1 cellular context compared by ENCODE assay signal in genomic region chr16:79869304-79870015, GRCh38.
TF ChIP-seq lines count a peak whose summit lies in the region.

No MANE protein-coding gene starts in this region.

TF ChIP-seq in K562, 482 proteins besides CTCF, POLR2A, EP300 and RAD21 (continued from another document and continues in another):
- TF ChIP-seq CTCFL (IDR thresholded peaks at IDR 0.05; ENCODE audit: borderline replicate concordance, insufficient read depth, low read depth, low read length, poor library complexity, severe bottlenecking) (no peak), ERF (CRISPR knock-in tag; IDR thresholded peaks at IDR 0.05) (0 out of 2 replicates have a peak, but pooled peaks have one; percentile 14), ZNF592 (IDR thresholded peaks at IDR 0.05) (peak; percentile 96), TFAP4 (CRISPR knock-in tag; IDR thresholded peaks at IDR 0.05; ENCODE audit: borderline replicate concordance) (no peak; the same call in 1 of the 2 replicates), RAD51 (IDR thresholded peaks at IDR 0.05; ENCODE audit: borderline replicate concordance, low read depth) (peak; percentile 77), ZKSCAN1 (IDR thresholded peaks at IDR 0.05; ENCODE audit: low read depth, low read length) (no peak; the same call in 1 of the 2 replicates), HCFC1 (IDR thresholded peaks at IDR 0.05; ENCODE audit: low read depth, low read length) (no peak), ARNT (IDR thresholded peaks at IDR 0.05) (peak; percentile 44 to 95; a peak in 2 of 4 replicates), ZNF311 (CRISPR knock-in tag; IDR thresholded peaks at IDR 0.05) (peak; percentile 51; the same call in 1 of the 2 replicates), CBX8 (IDR thresholded peaks at IDR 0.05; ENCODE audit: borderline replicate concordance, extremely low read depth, low read depth, low read length, poor library complexity, severe bottlenecking) (no peak), ZNF143 (CRISPR knock-in tag; IDR thresholded peaks at IDR 0.05) (no peak), ZNF644 (tag; IDR thresholded peaks at IDR 0.05; ENCODE audit: low read depth) (peak; percentile 97), ZFP91 (CRISPR knock-in tag; IDR thresholded peaks at IDR 0.05) (no peak), XRCC3 (IDR thresholded peaks at IDR 0.05) (no peak), ZFP30 (CRISPR knock-in tag; IDR thresholded peaks at IDR 0.05; ENCODE audit: borderline replicate concordance) (0 out of 2 replicates have a peak, but pooled peaks have one; percentile 16), ARID4B (CRISPR knock-in tag; IDR thresholded peaks at IDR 0.05) (no peak), ZSCAN29 (IDR thresholded peaks at IDR 0.05) (no peak), CGGBP1 (CRISPR knock-in tag; IDR thresholded peaks at IDR 0.05) (no peak), NCOA1 (IDR thresholded peaks at IDR 0.05; ENCODE audit: low read depth) (peak; percentile 78; the same call in 1 of the 2 replicates), MLLT1 (IDR thresholded peaks at IDR 0.05) (no peak), KLF1 (tag; IDR thresholded peaks at IDR 0.05) (no peak), STAT5A (IDR thresholded peaks at IDR 0.05; ENCODE audit: borderline replicate concordance, low read length) (peak; percentile 88), HMG20A (CRISPR knock-in tag; conservative IDR thresholded peaks at IDR 0.05) (no peak), JUNB (CRISPR knock-in tag; conservative IDR thresholded peaks at IDR 0.05) (no peak), U2AF1 (optimal IDR thresholded peaks at IDR 0.05; ENCODE audit: low read depth, low read length) (no peak), PPARD (CRISPR knock-in tag; IDR thresholded peaks at IDR 0.05) (no peak), MCM7 (IDR thresholded peaks at IDR 0.05) (no peak), ZNF3 (CRISPR knock-in tag; IDR thresholded peaks at IDR 0.05) (0 out of 2 replicates have a peak, but pooled peaks have one; percentile 31), GTF2A2 (tag; IDR thresholded peaks at IDR 0.05) (0 out of 2 replicates have a peak, but pooled peaks have one; percentile 5), ZNF583 (CRISPR knock-in tag; IDR thresholded peaks at IDR 0.05) (peak; percentile 55), BCOR (IDR thresholded peaks at IDR 0.05) (no peak), RBFOX2 (IDR thresholded peaks at IDR 0.05; ENCODE audit: low read depth, low read length) (peak; percentile 64), BRF2 (IDR thresholded peaks at IDR 0.05; ENCODE audit: borderline replicate concordance, insufficient read depth, insufficient read length) (no peak)
